In genomic region chr1:33295450-33296081, GRCh38 we compare ENCODE assay signal across 1 cellular context.
TF ChIP-seq lines count a peak whose summit lies in the region.

No MANE protein-coding gene starts in this region.

TF ChIP-seq in WTC11, 78 proteins besides CTCF, POLR2A, EP300 and RAD21 (continued from another document):
- TF ChIP-seq ARID4B (CRISPR knock-in tag; IDR thresholded peaks at IDR 0.05; ENCODE audit: borderline replicate concordance) (no peak), PREB (CRISPR knock-in tag; IDR thresholded peaks at IDR 0.05; ENCODE audit: borderline replicate concordance) (no peak), FOXJ3 (CRISPR knock-in tag; IDR thresholded peaks at IDR 0.05; ENCODE audit: borderline replicate concordance) (no peak), NFATC4 (CRISPR knock-in tag; IDR thresholded peaks at IDR 0.05) (no peak), MAX (CRISPR knock-in tag; IDR thresholded peaks at IDR 0.05) (no peak)
TF ChIP-seq in WTC11: peak in this region for 0.
